2 cellular contexts compared by ENCODE assay signal in the genomic region with DNA sequence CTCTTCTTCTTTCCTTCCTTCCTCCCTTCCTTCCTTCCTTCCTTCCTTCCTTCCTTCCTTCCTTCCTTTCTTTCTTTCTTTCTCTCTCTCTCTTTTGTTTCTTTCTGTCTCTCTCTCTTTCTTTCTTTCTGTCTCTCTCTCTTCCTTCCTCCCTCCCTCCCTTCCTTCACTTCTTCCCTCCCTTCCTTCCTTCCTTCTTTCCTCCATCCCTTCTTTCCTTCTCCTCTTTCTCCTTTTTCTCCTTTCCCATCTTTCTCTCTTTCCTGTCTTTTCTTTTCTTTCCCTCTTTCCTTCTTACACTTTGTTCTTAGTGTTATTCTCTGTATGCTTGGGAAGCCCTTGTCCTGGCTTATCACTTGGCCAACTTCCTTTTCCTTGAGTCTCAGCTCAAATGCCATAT.
TF ChIP-seq lines count a peak whose summit lies in the region.

No MANE protein-coding gene starts in this region.

TF ChIP-seq in GM23338, 12 proteins besides CTCF, POLR2A, EP300 and RAD21 (continued from another document):
- TF ChIP-seq, protein P1, sequence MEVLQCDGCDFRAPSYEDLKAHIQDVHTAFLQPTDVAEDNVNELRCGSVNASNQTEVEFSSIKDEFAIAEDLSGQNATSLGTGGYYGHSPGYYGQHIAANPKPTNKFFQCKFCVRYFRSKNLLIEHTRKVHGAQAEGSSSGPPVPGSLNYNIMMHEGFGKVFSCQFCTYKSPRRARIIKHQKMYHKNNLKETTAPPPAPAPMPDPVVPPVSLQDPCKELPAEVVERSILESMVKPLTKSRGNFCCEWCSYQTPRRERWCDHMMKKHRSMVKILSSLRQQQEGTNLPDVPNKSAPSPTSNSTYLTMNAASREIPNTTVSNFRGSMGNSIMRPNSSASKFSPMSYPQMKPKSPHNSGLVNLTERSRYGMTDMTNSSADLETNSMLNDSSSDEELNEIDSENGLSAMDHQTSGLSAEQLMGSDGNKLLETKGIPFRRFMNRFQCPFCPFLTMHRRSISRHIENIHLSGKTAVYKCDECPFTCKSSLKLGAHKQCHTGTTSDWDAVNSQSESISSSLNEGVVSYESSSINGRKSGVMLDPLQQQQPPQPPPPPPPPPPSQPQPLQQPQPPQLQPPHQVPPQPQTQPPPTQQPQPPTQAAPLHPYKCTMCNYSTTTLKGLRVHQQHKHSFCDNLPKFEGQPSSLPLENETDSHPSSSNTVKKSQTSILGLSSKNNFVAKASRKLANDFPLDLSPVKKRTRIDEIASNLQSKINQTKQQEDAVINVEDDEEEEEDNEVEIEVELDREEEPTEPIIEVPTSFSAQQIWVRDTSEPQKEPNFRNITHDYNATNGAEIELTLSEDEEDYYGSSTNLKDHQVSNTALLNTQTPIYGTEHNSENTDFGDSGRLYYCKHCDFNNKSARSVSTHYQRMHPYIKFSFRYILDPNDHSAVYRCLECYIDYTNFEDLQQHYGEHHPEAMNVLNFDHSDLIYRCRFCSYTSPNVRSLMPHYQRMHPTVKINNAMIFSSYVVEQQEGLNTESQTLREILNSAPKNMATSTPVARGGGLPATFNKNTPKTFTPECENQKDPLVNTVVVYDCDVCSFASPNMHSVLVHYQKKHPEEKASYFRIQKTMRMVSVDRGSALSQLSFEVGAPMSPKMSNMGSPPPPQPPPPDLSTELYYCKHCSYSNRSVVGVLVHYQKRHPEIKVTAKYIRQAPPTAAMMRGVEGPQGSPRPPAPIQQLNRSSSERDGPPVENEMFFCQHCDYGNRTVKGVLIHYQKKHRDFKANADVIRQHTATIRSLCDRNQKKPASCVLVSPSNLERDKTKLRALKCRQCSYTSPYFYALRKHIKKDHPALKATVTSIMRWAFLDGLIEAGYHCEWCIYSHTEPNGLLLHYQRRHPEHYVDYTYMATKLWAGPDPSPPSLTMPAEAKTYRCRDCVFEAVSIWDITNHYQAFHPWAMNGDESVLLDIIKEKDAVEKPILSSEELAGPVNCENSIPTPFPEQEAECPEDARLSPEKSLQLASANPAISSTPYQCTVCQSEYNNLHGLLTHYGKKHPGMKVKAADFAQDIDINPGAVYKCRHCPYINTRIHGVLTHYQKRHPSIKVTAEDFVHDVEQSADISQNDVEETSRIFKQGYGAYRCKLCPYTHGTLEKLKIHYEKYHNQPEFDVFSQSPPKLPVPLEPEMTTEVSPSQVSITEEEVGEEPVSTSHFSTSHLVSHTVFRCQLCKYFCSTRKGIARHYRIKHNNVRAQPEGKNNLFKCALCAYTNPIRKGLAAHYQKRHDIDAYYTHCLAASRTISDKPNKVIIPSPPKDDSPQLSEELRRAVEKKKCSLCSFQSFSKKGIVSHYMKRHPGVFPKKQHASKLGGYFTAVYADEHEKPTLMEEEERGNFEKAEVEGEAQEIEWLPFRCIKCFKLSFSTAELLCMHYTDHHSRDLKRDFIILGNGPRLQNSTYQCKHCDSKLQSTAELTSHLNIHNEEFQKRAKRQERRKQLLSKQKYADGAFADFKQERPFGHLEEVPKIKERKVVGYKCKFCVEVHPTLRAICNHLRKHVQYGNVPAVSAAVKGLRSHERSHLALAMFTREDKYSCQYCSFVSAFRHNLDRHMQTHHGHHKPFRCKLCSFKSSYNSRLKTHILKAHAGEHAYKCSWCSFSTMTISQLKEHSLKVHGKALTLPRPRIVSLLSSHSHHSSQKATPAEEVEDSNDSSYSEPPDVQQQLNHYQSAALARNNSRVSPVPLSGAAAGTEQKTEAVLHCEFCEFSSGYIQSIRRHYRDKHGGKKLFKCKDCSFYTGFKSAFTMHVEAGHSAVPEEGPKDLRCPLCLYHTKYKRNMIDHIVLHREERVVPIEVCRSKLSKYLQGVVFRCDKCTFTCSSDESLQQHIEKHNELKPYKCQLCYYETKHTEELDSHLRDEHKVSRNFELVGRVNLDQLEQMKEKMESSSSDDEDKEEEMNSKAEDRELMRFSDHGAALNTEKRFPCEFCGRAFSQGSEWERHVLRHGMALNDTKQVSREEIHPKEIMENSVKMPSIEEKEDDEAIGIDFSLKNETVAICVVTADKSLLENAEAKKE (CRISPR knock-in tag; IDR thresholded peaks at IDR 0.05) = no peak
- TF ChIP-seq STAT1 (IDR thresholded peaks at IDR 0.05; ENCODE audit: unreplicated experiment) (no peak), ZNF331 (CRISPR knock-in tag; IDR thresholded peaks at IDR 0.05; ENCODE audit: low read depth) (no peak), ZNF114 (CRISPR knock-in tag; IDR thresholded peaks at IDR 0.05) (no peak), EZH2phosphoT487 (IDR thresholded peaks at IDR 0.05; ENCODE audit: unreplicated experiment) (no peak), POLR2AphosphoS5 (IDR thresholded peaks at IDR 0.05; ENCODE audit: low read depth) (no peak), JUNB (IDR thresholded peaks at IDR 0.05; ENCODE audit: unreplicated experiment) (no peak)
- TF ChIP-seq, protein P2, sequence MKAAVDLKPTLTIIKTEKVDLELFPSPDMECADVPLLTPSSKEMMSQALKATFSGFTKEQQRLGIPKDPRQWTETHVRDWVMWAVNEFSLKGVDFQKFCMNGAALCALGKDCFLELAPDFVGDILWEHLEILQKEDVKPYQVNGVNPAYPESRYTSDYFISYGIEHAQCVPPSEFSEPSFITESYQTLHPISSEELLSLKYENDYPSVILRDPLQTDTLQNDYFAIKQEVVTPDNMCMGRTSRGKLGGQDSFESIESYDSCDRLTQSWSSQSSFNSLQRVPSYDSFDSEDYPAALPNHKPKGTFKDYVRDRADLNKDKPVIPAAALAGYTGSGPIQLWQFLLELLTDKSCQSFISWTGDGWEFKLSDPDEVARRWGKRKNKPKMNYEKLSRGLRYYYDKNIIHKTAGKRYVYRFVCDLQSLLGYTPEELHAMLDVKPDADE (IDR thresholded peaks at IDR 0.05) = no peak
TF ChIP-seq in GM23338: peak in this region for 0.

TF ChIP-seq in WTC11, 78 proteins besides CTCF, POLR2A, EP300 and RAD21 (continued from another document):
- TF ChIP-seq, protein P3, sequence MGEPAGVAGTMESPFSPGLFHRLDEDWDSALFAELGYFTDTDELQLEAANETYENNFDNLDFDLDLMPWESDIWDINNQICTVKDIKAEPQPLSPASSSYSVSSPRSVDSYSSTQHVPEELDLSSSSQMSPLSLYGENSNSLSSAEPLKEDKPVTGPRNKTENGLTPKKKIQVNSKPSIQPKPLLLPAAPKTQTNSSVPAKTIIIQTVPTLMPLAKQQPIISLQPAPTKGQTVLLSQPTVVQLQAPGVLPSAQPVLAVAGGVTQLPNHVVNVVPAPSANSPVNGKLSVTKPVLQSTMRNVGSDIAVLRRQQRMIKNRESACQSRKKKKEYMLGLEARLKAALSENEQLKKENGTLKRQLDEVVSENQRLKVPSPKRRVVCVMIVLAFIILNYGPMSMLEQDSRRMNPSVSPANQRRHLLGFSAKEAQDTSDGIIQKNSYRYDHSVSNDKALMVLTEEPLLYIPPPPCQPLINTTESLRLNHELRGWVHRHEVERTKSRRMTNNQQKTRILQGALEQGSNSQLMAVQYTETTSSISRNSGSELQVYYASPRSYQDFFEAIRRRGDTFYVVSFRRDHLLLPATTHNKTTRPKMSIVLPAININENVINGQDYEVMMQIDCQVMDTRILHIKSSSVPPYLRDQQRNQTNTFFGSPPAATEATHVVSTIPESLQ (CRISPR knock-in tag; IDR thresholded peaks at IDR 0.05) = no peak
- TF ChIP-seq ZNF416 (CRISPR knock-in tag; IDR thresholded peaks at IDR 0.05) (no peak), GABPB1 (CRISPR knock-in tag; IDR thresholded peaks at IDR 0.05) (no peak), MYBL2 (CRISPR knock-in tag; IDR thresholded peaks at IDR 0.05) (no peak), EMX1 (CRISPR knock-in tag; IDR thresholded peaks at IDR 0.05) (no peak), ZBTB21 (CRISPR knock-in tag; IDR thresholded peaks at IDR 0.05; ENCODE audit: borderline replicate concordance) (no peak)
- TF ChIP-seq, protein P4, sequence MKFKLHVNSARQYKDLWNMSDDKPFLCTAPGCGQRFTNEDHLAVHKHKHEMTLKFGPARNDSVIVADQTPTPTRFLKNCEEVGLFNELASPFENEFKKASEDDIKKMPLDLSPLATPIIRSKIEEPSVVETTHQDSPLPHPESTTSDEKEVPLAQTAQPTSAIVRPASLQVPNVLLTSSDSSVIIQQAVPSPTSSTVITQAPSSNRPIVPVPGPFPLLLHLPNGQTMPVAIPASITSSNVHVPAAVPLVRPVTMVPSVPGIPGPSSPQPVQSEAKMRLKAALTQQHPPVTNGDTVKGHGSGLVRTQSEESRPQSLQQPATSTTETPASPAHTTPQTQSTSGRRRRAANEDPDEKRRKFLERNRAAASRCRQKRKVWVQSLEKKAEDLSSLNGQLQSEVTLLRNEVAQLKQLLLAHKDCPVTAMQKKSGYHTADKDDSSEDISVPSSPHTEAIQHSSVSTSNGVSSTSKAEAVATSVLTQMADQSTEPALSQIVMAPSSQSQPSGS (CRISPR knock-in tag; IDR thresholded peaks at IDR 0.05; ENCODE audit: borderline replicate concordance, low read depth) = no peak
